Comparison of ENCODE assay signal across 5 cellular contexts in genomic region chr14:70229877-70230640, GRCh38. TPM values are rescaled to one million over a fixed set of nuclear protein-coding genes. Genes with fewer than 3 reads are reported as not detected.
"Had no signal": no experiment of that assay in that cellular context is flagged by ENCODE, and none has a peak within 500 bp of the region (broad histone marks: within the 10 kb centered on the region; RNA-seq: fewer than 3 reads in every experiment).

No MANE protein-coding gene starts in this region.

RNA-seq across cellular contexts. Expression of gene SLC8A3, which starts 41.3 kb away (rescaled TPM):
- total RNA-seq: HT-29, MCF 10A, OCI-LY7, PC-3, SK-MEL-5 had no signal
